16 cellular contexts compared by ENCODE assay signal in the genomic region with DNA sequence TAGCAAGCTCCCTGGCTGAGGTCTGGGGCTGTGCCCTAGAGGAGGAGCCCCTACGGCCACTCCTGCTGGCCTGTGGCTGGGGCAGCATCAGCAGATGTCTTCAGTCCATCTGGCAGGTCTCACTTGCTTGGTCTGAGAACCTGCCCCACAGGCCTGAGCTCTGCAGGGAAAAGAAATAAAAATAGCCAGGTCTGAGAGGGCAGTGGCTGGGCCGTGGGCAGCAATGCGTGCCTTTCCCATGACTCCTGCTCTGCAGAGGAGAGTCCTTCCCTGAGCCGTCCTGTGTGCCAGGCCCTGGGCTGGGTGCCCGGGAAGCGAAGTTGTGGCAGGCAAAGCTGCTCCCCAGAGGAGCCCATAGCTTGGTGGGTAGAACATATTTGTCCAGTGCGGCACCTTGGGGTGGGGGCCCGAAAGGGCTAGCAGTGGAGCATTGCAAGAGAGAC. TPM values are rescaled to one million over a fixed set of nuclear protein-coding genes. Genes with fewer than 3 reads are reported as not detected.
DNase-seq lines count a peak whose midpoint lies in the region; ATAC-seq, FAIRE-seq and TF ChIP-seq lines count a peak whose summit lies in the region.
"Had no signal": no experiment of that assay in that cellular context is flagged by ENCODE, and none has a peak within 500 bp of the region (broad histone marks: within the 10 kb centered on the region; RNA-seq: fewer than 3 reads in every experiment).

No MANE protein-coding gene starts in this region.

- H3K27me3 ChIP-seq in esophagus muscularis mucosa (no peaks in the 10 kb centered on the region), skeletal muscle satellite cell (ENCODE audit: control insufficient read depth, insufficient read depth, low read length) (peaks cover 18% of the 10 kb centered on the region)

- intact Hi-C loops in esophagus muscularis mucosa (cut with DNase I): no loop called here

- TF ChIP-seq CTCF in esophagus muscularis mucosa (IDR thresholded peaks at IDR 0.05): no peak

- 92% methylated on average over 6 of the region's 8 CpGs for WGBS in esophagus muscularis mucosa

- no peak for TF ChIP-seq POLR2A in H54 (IDR thresholded peaks at IDR 0.05; ENCODE audit: low read depth, low read length)
- no peak for TF ChIP-seq POLR2A in esophagus muscularis mucosa (IDR thresholded peaks at IDR 0.05; ENCODE audit: low read depth)

- no peak for FAIRE-seq in H54 (lab: Jason Lieb, UNC)

- H3K9ac ChIP-seq in skeletal muscle satellite cell (ENCODE audit: low read depth, low read length): no peak overlapping the region

- no peaks in the 10 kb centered on the region for H3K36me3 ChIP-seq in esophagus muscularis mucosa
- no peaks in the 10 kb centered on the region for H3K36me3 ChIP-seq in skeletal muscle satellite cell (ENCODE audit: insufficient read depth, low read length)

- peak overlapping the region; percentile 5 to 57 (median 29) for H3K27ac ChIP-seq in esophagus muscularis mucosa (replicated peaks in 1 of 4)
- H3K27ac ChIP-seq: C4-2B had no signal

- no peak overlapping the region for H3K4me3 ChIP-seq in esophagus muscularis mucosa
- no peak overlapping the region for H3K4me3 ChIP-seq in skeletal muscle satellite cell (ENCODE audit: low read length)

- H3K4me1 ChIP-seq in esophagus muscularis mucosa (peaks cover 15 to 28% (median 24%) of the 10 kb centered on the region in 4 donors), skeletal muscle satellite cell (ENCODE audit: control insufficient read depth, insufficient read depth, low read length) (peaks cover 27% of the 10 kb centered on the region)

- peak overlapping the region; percentile 33 for H3K4me2 ChIP-seq in skeletal muscle satellite cell (ENCODE audit: low read length)

- no peak for ATAC-seq in HG02870 (IDR thresholded peaks at IDR 0.05; ENCODE audit: unreplicated experiment)
- ATAC-seq: activated T-helper 17 cell treated with anti-CD3 and anti-CD28 coated beads, Interleukin-2, amount 50 U/mL, for 72 hours; stimulated activated effector memory CD8-positive, alpha-beta T cell treated with anti-CD3 and anti-CD28 coated beads, Interleukin-12 subunit alpha, Interleukin-12 subunit beta, amount 100 ng/mL, for 72 hours had no signal

- peak; percentile 63 for DNase-seq in H54 (ENCODE audit: insufficient read length, low spot score)
- no peak for DNase-seq in esophagus muscularis mucosa (ENCODE audit: extremely low spot score)
- DNase-seq in left kidney (ENCODE audit: low read depth, low spot score): peak; percentile 55
- no peak for DNase-seq in effector CD8-positive, alpha-beta T cell (lab: John Stamatoyannopoulos, UW)
- DNase-seq in stimulated activated CD4-positive, alpha-beta T cell treated with anti-CD3 and anti-CD28 coated beads, Interleukin-12 subunit alpha, Interleukin-12 subunit beta, amount 100 ng/mL, for 4 hours: no peak
- no peak for DNase-seq in epidermal melanocyte (ENCODE audit: insufficient read length, low spot score)
- DNase-seq: activated CD4-positive, alpha-beta T cell treated with anti-CD3 and anti-CD28 coated beads for 48 hours; GDM1; immature natural killer cell; stimulated activated CD4-positive, alpha-beta T cell treated with anti-CD3 and anti-CD28 coated beads, Interleukin-1b, Interleukin-23, amount 100 ng/mL, for 48 hours; T-helper 1 cell had no signal

- H3K9me3 ChIP-seq in esophagus muscularis mucosa (no peaks in the 10 kb centered on the region), skeletal muscle satellite cell (replicated peaks; ENCODE audit: low read length) (no peaks in the 10 kb centered on the region)

- no peak for TF ChIP-seq EP300 in esophagus muscularis mucosa (IDR thresholded peaks at IDR 0.05)

RNA-seq across cellular contexts. Expression of a gene that starts 11.3 kb away (rescaled TPM):
- 10 to 100 TPM; 34.6 to 54.0 (median 47.8) TPM for total RNA-seq in esophagus muscularis mucosa
- total RNA-seq in skeletal muscle satellite cell (2012; rRNA removed): 9.8 and 10.4 TPM in 2 replicates

RNA-seq across cellular contexts. Expression of a gene that starts 55.3 kb away (rescaled TPM):
- 10 to 100 TPM; 15.8 to 21.9 (median 17.9) TPM for total RNA-seq in esophagus muscularis mucosa
- total RNA-seq in skeletal muscle satellite cell (2012; rRNA removed): 13.1 and 14.2 TPM in 2 replicates

Comparison
In these comparisons a context has a peak if more than half of its experiments do, and no peak if none do; other contexts are left out.
1. DNase-seq: peak in H54 (single experiment) and left kidney (single experiment); none in esophagus muscularis mucosa (single experiment), effector CD8-positive, alpha-beta T cell (single experiment), stimulated activated CD4-positive, alpha-beta T cell treated with anti-CD3 and anti-CD28 coated beads, Interleukin-12 subunit alpha, Interleukin-12 subunit beta, amount 100 ng/mL, for 4 hours (single experiment) and epidermal melanocyte (single experiment).